Comparison of ENCODE assay signal across 1 cellular context in the genomic region with DNA sequence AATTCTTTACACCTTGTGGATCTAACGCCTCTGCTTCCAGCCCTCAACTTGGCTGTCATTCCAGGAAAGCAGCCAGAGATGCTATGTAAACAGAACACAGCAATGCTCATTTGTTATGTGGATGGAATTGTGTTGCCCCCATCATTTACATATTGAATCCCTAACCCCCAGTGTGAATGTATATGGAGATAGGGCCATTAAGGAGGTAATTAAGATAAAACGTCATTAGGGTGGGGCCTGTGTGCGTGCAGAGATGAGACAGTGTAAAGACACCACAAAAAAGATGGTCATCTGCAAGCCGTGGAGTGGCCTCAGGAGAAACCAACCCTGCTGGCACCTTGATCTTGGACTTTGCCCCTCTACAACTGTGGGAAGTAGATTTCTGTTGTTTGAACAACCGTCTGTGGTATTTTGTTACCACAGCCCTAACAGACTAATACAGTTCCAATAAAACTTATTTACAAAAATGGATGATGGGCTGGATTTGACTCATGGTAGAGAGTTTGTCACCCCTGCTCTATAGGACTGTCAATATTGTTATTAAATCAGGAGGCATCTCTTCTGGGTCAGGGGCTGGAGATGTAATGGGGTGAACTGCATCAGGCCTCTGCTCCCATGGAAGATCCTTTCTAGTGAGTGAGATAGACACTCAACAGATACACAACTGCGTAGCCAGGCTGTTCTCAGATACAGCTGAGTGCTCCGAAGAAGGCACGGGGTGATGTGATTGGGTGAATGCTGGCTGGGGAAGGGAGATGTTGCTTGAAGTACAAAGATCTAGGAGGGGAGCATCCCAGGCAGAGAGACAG.
TF ChIP-seq lines count a peak whose summit lies in the region.

No MANE protein-coding gene starts in this region.

TF ChIP-seq in liver, 16 proteins besides CTCF, POLR2A, EP300 and RAD21 (continued from another document):
- TF ChIP-seq, protein P1, sequence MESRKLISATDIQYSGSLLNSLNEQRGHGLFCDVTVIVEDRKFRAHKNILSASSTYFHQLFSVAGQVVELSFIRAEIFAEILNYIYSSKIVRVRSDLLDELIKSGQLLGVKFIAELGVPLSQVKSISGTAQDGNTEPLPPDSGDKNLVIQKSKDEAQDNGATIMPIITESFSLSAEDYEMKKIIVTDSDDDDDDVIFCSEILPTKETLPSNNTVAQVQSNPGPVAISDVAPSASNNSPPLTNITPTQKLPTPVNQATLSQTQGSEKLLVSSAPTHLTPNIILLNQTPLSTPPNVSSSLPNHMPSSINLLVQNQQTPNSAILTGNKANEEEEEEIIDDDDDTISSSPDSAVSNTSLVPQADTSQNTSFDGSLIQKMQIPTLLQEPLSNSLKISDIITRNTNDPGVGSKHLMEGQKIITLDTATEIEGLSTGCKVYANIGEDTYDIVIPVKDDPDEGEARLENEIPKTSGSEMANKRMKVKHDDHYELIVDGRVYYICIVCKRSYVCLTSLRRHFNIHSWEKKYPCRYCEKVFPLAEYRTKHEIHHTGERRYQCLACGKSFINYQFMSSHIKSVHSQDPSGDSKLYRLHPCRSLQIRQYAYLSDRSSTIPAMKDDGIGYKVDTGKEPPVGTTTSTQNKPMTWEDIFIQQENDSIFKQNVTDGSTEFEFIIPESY (IDR thresholded peaks at IDR 0.05), result no peak
- TF ChIP-seq FOXA1 (IDR thresholded peaks at IDR 0.05) (no peak), HNF4A (conservative IDR thresholded peaks at IDR 0.05) (peak; percentile 80 to 85)
